In genomic region chr9:125745682-125746016, GRCh38 we compare ENCODE assay signal across 8 cellular contexts. TPM values are rescaled to one million over a fixed set of nuclear protein-coding genes. Genes with fewer than 3 reads are reported as not detected.
DNase-seq lines count a peak whose midpoint lies in the region; ATAC-seq and TF ChIP-seq lines count a peak whose summit lies in the region.

No MANE protein-coding gene starts in this region.

- H3K9me3 Mint-ChIP-seq in activated CD8-positive, alpha-beta memory T cell treated with anti-CD3 and anti-CD28 coated beads, Interleukin-2, amount 10 ng/mL, durations not matched to agents 7 days and 5 days (ENCODE audit: low read depth): no peaks in the 10 kb centered on the region

- H3K36me3 Mint-ChIP-seq in activated CD8-positive, alpha-beta memory T cell treated with anti-CD3 and anti-CD28 coated beads, Interleukin-2, amount 10 ng/mL, durations not matched to agents 7 days and 5 days: peaks cover 13% of the 10 kb centered on the region

- H3K27ac ChIP-seq in ascending aorta (peak overlapping the region; percentile 79 to 93), liver (ENCODE audit: low read depth in 1 of 2, low read length in 2 of 2) (peak overlapping the region in 1 of 2 donors; percentile 83), tibial artery (peak overlapping the region; percentile 83 to 84)

- TF ChIP-seq RAD21 in liver (IDR thresholded peaks at IDR 0.05): no peak

- no peak for DNase-seq in activated CD8-positive, alpha-beta memory T cell treated with anti-CD3 and anti-CD28 coated beads, Interleukin-2, amount 10 ng/mL, durations not matched to agents 7 days and 5 days
- no peak for DNase-seq in activated CD8-positive, alpha-beta memory T cell treated with anti-CD3 and anti-CD28 coated beads, Interleukin-2, amount 50 U/mL, for 4 hours
- DNase-seq in ascending aorta (ENCODE audit: low spot score in 2 of 2) (no peak), tibial artery (no peak), left lobe of liver (ENCODE audit: low spot score) (no peak), cerebellar nuclear complex (lab: John Stamatoyannopoulos, UW) (no peak)

- H3K4me3 ChIP-seq in ascending aorta (peak overlapping the region; percentile 65 to 88), liver (ENCODE audit: low read depth in 1 of 3, low read length in 3 of 3) (peak overlapping the region; percentile 66 to 99 (median 85)), tibial artery (peak overlapping the region; percentile 85 to 97)

- H3K27me3 ChIP-seq in ascending aorta: no peaks in the 10 kb centered on the region
- no peaks in the 10 kb centered on the region for H3K27me3 ChIP-seq in liver (ENCODE audit: control insufficient read depth in 4 of 4, insufficient read depth in 4 of 4, low read length in 3 of 4)
- H3K27me3 ChIP-seq in tibial artery: peaks cover 0 to 2% of the 10 kb centered on the region in 2 donors

- H3K4me1 Mint-ChIP-seq in activated CD8-positive, alpha-beta memory T cell treated with anti-CD3 and anti-CD28 coated beads, Interleukin-2, amount 10 ng/mL, durations not matched to agents 7 days and 5 days: peaks cover 24% of the 10 kb centered on the region

- peak overlapping the region; percentile 88 for H3K4me3 Mint-ChIP-seq in activated CD8-positive, alpha-beta memory T cell treated with anti-CD3 and anti-CD28 coated beads, Interleukin-2, amount 10 ng/mL, durations not matched to agents 7 days and 5 days

- H3K27ac Mint-ChIP-seq in activated CD8-positive, alpha-beta memory T cell treated with anti-CD3 and anti-CD28 coated beads, Interleukin-2, amount 10 ng/mL, durations not matched to agents 7 days and 5 days: no peak overlapping the region

- intact Hi-C loops in ascending aorta (cut with DNase I) (loop anchor here (1.0 to 10.0 kb wide), 4 partner anchors 38 to 973 kb away; partner anchors contain the start of genes GOLGA1, MAPKAP1 and NR6A1), tibial artery (cut with DNase I; ENCODE audit: low total_unique reads) (loop anchor here (5.0 kb wide), 1 partner anchor 38 kb away; the partner anchor contains the start of gene MAPKAP1)

- H3K27me3 Mint-ChIP-seq in activated CD8-positive, alpha-beta memory T cell treated with anti-CD3 and anti-CD28 coated beads, Interleukin-2, amount 10 ng/mL, durations not matched to agents 7 days and 5 days: peaks cover 29% of the 10 kb centered on the region

- no peak for ATAC-seq in activated CD8-positive, alpha-beta memory T cell treated with anti-CD3 and anti-CD28 coated beads, Interleukin-2, amount 10 ng/mL, durations not matched to agents 7 days and 5 days
- ATAC-seq in GM21723 (IDR thresholded peaks at IDR 0.05; ENCODE audit: unreplicated experiment): no peak
- no peak for ATAC-seq in left lobe of liver

- TF ChIP-seq CTCF in ascending aorta (IDR thresholded peaks at IDR 0.05): no peak
- TF ChIP-seq CTCF in liver (IDR thresholded peaks at IDR 0.05; ENCODE audit: low read depth, low read length, missing input control): no peak
- TF ChIP-seq CTCF in tibial artery (IDR thresholded peaks at IDR 0.05): no peak

- 33% methylated on average over 6 of the region's 6 CpGs for WGBS in liver

- no peak overlapping the region for H3K9ac ChIP-seq in liver (ENCODE audit: low read depth in 1 of 2, low read length in 2 of 2)

- CTCF ChIA-PET in activated CD8-positive, alpha-beta memory T cell treated with anti-CD3 and anti-CD28 coated beads, Interleukin-2, amount 10 ng/mL, durations not matched to agents 7 days and 5 days (lab: Charles Lee): interaction anchor here (1.0 to 2.1 kb wide), 5 partner anchors 14 to 338 kb away, joined by 3 to 6 read pairs (median 4); partner anchors contain the start of gene MAPKAP1

- H3K36me3 ChIP-seq in ascending aorta: no peaks in the 10 kb centered on the region
- H3K36me3 ChIP-seq in liver (ENCODE audit: control insufficient read depth in 4 of 4, insufficient read depth in 3 of 4, low read depth in 1 of 4, low read length in 3 of 4): no peaks in the 10 kb centered on the region
- H3K36me3 ChIP-seq in tibial artery: no peaks in the 10 kb centered on the region

- no peaks in the 10 kb centered on the region for H3K9me3 ChIP-seq in ascending aorta
- H3K9me3 ChIP-seq in liver (ENCODE audit: control insufficient read depth in 4 of 4, low read length in 3 of 4): no peaks in the 10 kb centered on the region
- no peaks in the 10 kb centered on the region for H3K9me3 ChIP-seq in tibial artery

- H3K4me1 ChIP-seq in ascending aorta (no peaks in the 10 kb centered on the region), liver (ENCODE audit: control insufficient read depth in 4 of 4, insufficient read depth in 4 of 4, low read length in 3 of 4) (peaks cover 0 to 28% (median 23%) of the 10 kb centered on the region in 4 donors), tibial artery (peaks cover 0 to 24% (median 8%) of the 10 kb centered on the region in 4 donors)

TF ChIP-seq in liver, 16 proteins besides CTCF, POLR2A, EP300 and RAD21:
- no peak for TF ChIP-seq HNF4A (conservative IDR thresholded peaks at IDR 0.05)
- TF ChIP-seq ATF3 (IDR thresholded peaks at IDR 0.05): no peak
- TF ChIP-seq MAX (IDR thresholded peaks at IDR 0.05): no peak
- no peak for TF ChIP-seq SP1 (IDR thresholded peaks at IDR 0.05)
- no peak for TF ChIP-seq GABPA (IDR thresholded peaks at IDR 0.05 in 1 of 2, conservative IDR thresholded peaks at IDR 0.05 in 1 of 2)
- no peak for TF ChIP-seq ZBTB33 (IDR thresholded peaks at IDR 0.05)
- TF ChIP-seq TAF1 (conservative IDR thresholded peaks at IDR 0.05): no peak
- TF ChIP-seq FOXA1 (IDR thresholded peaks at IDR 0.05): no peak
- TF ChIP-seq EGR1 (IDR thresholded peaks at IDR 0.05; ENCODE audit: low read depth in 2 of 2): no peak
- TF ChIP-seq REST (IDR thresholded peaks at IDR 0.05): no peak
- no peak for TF ChIP-seq FOXA2 (IDR thresholded peaks at IDR 0.05)
- TF ChIP-seq HNF4G (IDR thresholded peaks at IDR 0.05): no peak
- no peak for TF ChIP-seq JUND (IDR thresholded peaks at IDR 0.05)
TF ChIP-seq in liver: peak in this region for 0.

RNA-seq across cellular contexts. Expression of gene PBX3, which starts 1.5 kb away (rescaled TPM):
- total RNA-seq in activated CD8-positive, alpha-beta memory T cell treated with anti-CD3 and anti-CD28 coated beads, Interleukin-2, amount 10 ng/mL, durations not matched to agents 7 days and 5 days: 10 to 100 TPM; 20.2 to 20.7 TPM
- 24.3 TPM for total RNA-seq in ascending aorta
- 10 to 100 TPM; 11.4 to 18.9 TPM for total RNA-seq in liver
- polyA plus RNA-seq in liver: 10 to 100 TPM in 1 of 2 donors, 1 to 10 TPM in 1; 7.3 to 10.8 TPM
- 15.0 TPM for total RNA-seq in left lobe of liver

RNA-seq across cellular contexts. Expression of gene MAPKAP1, which starts 38.6 kb away (rescaled TPM):
- 10 to 100 TPM; 53.2 to 59.4 TPM for total RNA-seq in activated CD8-positive, alpha-beta memory T cell treated with anti-CD3 and anti-CD28 coated beads, Interleukin-2, amount 10 ng/mL, durations not matched to agents 7 days and 5 days
- 49.6 TPM for total RNA-seq in ascending aorta
- total RNA-seq in liver: 10 to 100 TPM; 23.6 to 55.9 TPM
- polyA plus RNA-seq in liver: 10 to 100 TPM; 26.0 to 39.4 TPM
- 42.4 TPM for total RNA-seq in left lobe of liver
